In the genomic region with DNA sequence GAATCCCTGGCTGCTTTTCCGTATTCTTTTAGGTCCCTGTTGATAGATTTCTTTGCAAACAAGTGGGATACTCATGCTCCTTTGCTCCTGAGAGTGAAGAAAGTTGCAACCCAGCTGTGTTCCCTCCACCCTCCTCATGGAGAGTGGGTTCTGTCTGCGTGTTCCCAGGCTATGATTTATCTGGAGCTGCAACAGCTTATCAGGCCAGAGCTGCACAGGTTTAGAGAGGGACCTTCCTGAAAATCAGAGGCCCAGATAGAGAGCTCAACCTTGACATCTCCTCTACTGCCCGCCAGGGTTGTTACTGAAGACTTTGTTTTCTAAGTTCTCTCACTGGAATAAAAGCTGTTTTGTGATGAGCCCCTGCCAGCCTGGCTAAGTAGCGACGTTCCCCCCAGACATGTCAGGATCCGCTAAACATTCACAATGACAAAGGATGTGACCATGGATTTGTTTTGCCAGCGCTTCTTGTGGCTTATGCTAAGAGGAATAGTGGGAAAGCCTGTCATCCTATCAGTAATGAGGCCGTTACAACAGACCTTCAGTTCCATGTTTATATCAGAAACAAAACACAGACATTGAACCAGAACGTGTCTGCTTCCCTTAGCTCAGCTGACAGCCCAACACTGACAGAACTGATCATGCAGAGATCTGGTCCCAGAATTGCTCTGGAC, we compare ENCODE assay signal across 16 cellular contexts. TPM values are rescaled to one million over a fixed set of nuclear protein-coding genes. Genes with fewer than 3 reads are reported as not detected.
DNase-seq lines count a peak whose midpoint lies in the region; ATAC-seq and TF ChIP-seq lines count a peak whose summit lies in the region.
"Had no signal": no experiment of that assay in that cellular context is flagged by ENCODE, and none has a peak within 500 bp of the region (broad histone marks: within the 10 kb centered on the region; RNA-seq: fewer than 3 reads in every experiment).

No MANE protein-coding gene starts in this region.

- H4K20me1 ChIP-seq in BLaER1, result no peaks in the 10 kb centered on the region
- H4K20me1 ChIP-seq in BLaER1 treated with 17β-estradiol and CSF1 and Interleukin-3, amounts not matched to agents 10 nM and 100 nM, result no peaks in the 10 kb centered on the region

- intact Hi-C loops in psoas muscle (cut with DNase I), result no loop called here

- H3K4me2 ChIP-seq in BLaER1, result peak overlapping the region; percentile 61
- peak overlapping the region; percentile 46 to 78 (median 60) for H3K4me2 ChIP-seq in BLaER1 treated with 17β-estradiol and CSF1 and Interleukin-3, amounts not matched to agents 10 nM and 100 nM
- H3K4me2 ChIP-seq: PC-9 had no signal

- peaks cover 30% of the 10 kb centered on the region for H3K36me3 Mint-ChIP-seq in mesothelial cell of epicardium
- H3K36me3 Mint-ChIP-seq: CD8-positive, alpha-beta memory T cell; IgD-negative memory B cell had no signal

- DNase-seq in astrocyte of the hippocampus (ENCODE audit: low read depth, low spot score) (peak; percentile 22), mesothelial cell of epicardium (ENCODE audit: low spot score in 2 of 2, unreplicated experiment in 2 of 2) (no peak), COLO829 (ENCODE audit: low spot score) (no peak), psoas muscle (no peak), UCSD-AML1 (lab: John Stamatoyannopoulos, UW; ENCODE audit: unreplicated experiment) (no peak)
- DNase-seq: BE2C; CD8-positive, alpha-beta memory T cell; HCEC 1CT; NCI-H1930; NCI-H2227 treated with DMSO at 0.1 percent for 48 hours; NCI-H526 treated with DMSO at 0.1 percent for 48 hours; PC-9 had no signal

- H3K27me3 ChIP-seq in BLaER1 (no peaks in the 10 kb centered on the region), psoas muscle (ENCODE audit: insufficient read depth in 3 of 3, low read length in 2 of 3) (no peaks in the 10 kb centered on the region)
- H3K27me3 ChIP-seq in BLaER1 treated with 17β-estradiol and CSF1 and Interleukin-3, amounts not matched to agents 10 nM and 100 nM, result no peaks in the 10 kb centered on the region
- H3K27me3 ChIP-seq: BE2C had no signal

- H3K27me3 Mint-ChIP-seq in mesothelial cell of epicardium (ENCODE audit: low read depth), result no peaks in the 10 kb centered on the region

- H3K9me3 ChIP-seq in BLaER1 (no peaks in the 10 kb centered on the region), psoas muscle (no peaks in the 10 kb centered on the region)
- peaks cover 0 to 4% (median 0%) of the 10 kb centered on the region in 11 experiments; a peak in 1 of 22 replicates for H3K9me3 ChIP-seq in BLaER1 treated with 17β-estradiol and CSF1 and Interleukin-3, amounts not matched to agents 10 nM and 100 nM (replicated peaks in 1 of 11)
- H3K9me3 ChIP-seq: BE2C had no signal

- no peak for ATAC-seq in psoas muscle

- H3K4me1 Mint-ChIP-seq in mesothelial cell of epicardium, result peaks cover 40% of the 10 kb centered on the region
- H3K4me1 Mint-ChIP-seq: CD8-positive, alpha-beta memory T cell; IgD-negative memory B cell had no signal

- H3K4me1 ChIP-seq in BLaER1 (peaks cover 55% of the 10 kb centered on the region), psoas muscle (no peaks in the 10 kb centered on the region)
- peaks cover 41 to 53% (median 49%) of the 10 kb centered on the region in 10 experiments for H3K4me1 ChIP-seq in BLaER1 treated with 17β-estradiol and CSF1 and Interleukin-3, amounts not matched to agents 10 nM and 100 nM

- H3K9ac ChIP-seq in BLaER1, result no peak overlapping the region
- no peak overlapping the region; a peak in 1 of 22 replicates for H3K9ac ChIP-seq in BLaER1 treated with 17β-estradiol and CSF1 and Interleukin-3, amounts not matched to agents 10 nM and 100 nM

- H3K4me3 Mint-ChIP-seq in mesothelial cell of epicardium, result no peak overlapping the region
- H3K4me3 Mint-ChIP-seq: CD8-positive, alpha-beta memory T cell; IgD-negative memory B cell had no signal

- TF ChIP-seq CTCF in mesothelial cell of epicardium (IDR thresholded peaks at IDR 0.05; ENCODE audit: unreplicated experiment) (no peak), psoas muscle (IDR thresholded peaks at IDR 0.05) (no peak)

- no peaks in the 10 kb centered on the region for H3K9me3 Mint-ChIP-seq in mesothelial cell of epicardium

- H3K27ac ChIP-seq in BLaER1 (no peak overlapping the region), psoas muscle (no peak overlapping the region)
- peak overlapping the region in 1 of 11 experiments; percentile 23; a peak in 1 of 22 replicates for H3K27ac ChIP-seq in BLaER1 treated with 17β-estradiol and CSF1 and Interleukin-3, amounts not matched to agents 10 nM and 100 nM
- H3K27ac ChIP-seq: PC-9 had no signal

- H3K36me3 ChIP-seq in BLaER1, result no peaks in the 10 kb centered on the region
- H3K36me3 ChIP-seq in BLaER1 treated with 17β-estradiol and CSF1 and Interleukin-3, amounts not matched to agents 10 nM and 100 nM, result no peaks in the 10 kb centered on the region
- no peaks in the 10 kb centered on the region for H3K36me3 ChIP-seq in psoas muscle (ENCODE audit: insufficient read depth in 1 of 2, low read depth in 1 of 2)
- H3K36me3 ChIP-seq: BE2C had no signal

- WGBS in psoas muscle, 3 donors, result 87 to 88% (median 87%) methylated on average over 9 of the region's 9 CpGs

- peak overlapping the region; percentile 20 for H3K27ac Mint-ChIP-seq in mesothelial cell of epicardium
- H3K27ac Mint-ChIP-seq: CD8-positive, alpha-beta memory T cell; IgD-negative memory B cell had no signal

- no peak overlapping the region for H3K4me3 ChIP-seq in BLaER1
- no peak overlapping the region for H3K4me3 ChIP-seq in BLaER1 treated with 17β-estradiol and CSF1 and Interleukin-3, amounts not matched to agents 10 nM and 100 nM
- H3K4me3 ChIP-seq in psoas muscle, result no peak overlapping the region
- H3K4me3 ChIP-seq: PC-9 had no signal

RNA-seq across cellular contexts. Expression of a gene that starts 58.5 kb away (rescaled TPM):
- 3.3 to 3.9 TPM (median 3.8 TPM) in 3 replicates for total RNA-seq in mesothelial cell of epicardium
- 10 to 100 TPM in 1 of 4 donors, 1 to 10 TPM in 3; 2.6 to 24.8 (median 4.6) TPM for total RNA-seq in psoas muscle
- 1 to 10 TPM; 2.0 to 4.2 (median 3.4) TPM for polyA plus RNA-seq in psoas muscle
- total RNA-seq: CD8-positive, alpha-beta memory T cell had no signal
- polyA plus RNA-seq: AG04450; CD8-positive, alpha-beta memory T cell had no signal
